2 cellular contexts compared by ENCODE assay signal in the genomic region with DNA sequence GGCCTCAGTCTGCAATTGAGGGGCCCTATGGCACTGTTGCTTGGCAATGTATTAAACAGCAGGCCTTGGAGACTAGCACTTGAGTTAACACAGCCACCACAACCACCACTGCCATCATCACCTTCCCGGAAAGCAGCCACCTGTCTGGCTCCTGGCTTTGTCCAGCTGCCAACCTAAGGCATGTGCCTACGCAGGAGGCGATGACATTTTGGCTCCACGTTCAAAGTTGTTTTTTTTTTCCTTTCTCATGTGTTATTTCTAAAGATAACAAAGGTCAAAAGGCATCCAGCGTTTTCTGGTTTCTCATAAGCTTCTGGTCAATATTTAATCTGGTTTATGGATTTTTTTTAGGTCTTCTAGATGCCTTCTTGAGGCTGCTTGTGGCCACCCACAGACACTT.
A peak's percentile ranks its signal among the peaks of the same experiment; 100 is the strongest.
TF ChIP-seq lines count a peak whose summit lies in the region.

No MANE protein-coding gene starts in this region.

TF ChIP-seq in A549, 52 proteins besides CTCF, POLR2A, EP300 and RAD21:
- TF ChIP-seq JUNB (IDR thresholded peaks at IDR 0.05), result peak; percentile 70
- no peak for TF ChIP-seq NPAS2 (CRISPR knock-in tag; IDR thresholded peaks at IDR 0.05; ENCODE audit: borderline replicate concordance)
- TF ChIP-seq, protein P1, sequence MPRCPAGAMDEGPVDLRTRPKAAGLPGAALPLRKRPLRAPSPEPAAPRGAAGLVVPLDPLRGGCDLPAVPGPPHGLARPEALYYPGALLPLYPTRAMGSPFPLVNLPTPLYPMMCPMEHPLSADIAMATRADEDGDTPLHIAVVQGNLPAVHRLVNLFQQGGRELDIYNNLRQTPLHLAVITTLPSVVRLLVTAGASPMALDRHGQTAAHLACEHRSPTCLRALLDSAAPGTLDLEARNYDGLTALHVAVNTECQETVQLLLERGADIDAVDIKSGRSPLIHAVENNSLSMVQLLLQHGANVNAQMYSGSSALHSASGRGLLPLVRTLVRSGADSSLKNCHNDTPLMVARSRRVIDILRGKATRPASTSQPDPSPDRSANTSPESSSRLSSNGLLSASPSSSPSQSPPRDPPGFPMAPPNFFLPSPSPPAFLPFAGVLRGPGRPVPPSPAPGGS (IDR thresholded peaks at IDR 0.05), result peak; percentile 44; the same call in 1 of the 3 replicates
- peak; percentile 22; the same call in 1 of the 3 replicates for TF ChIP-seq SMC3 (IDR thresholded peaks at IDR 0.05)
- peak; percentile 77 to 82 for TF ChIP-seq JUN (IDR thresholded peaks at IDR 0.05)
- no peak for TF ChIP-seq HOXB13 (CRISPR knock-in tag; IDR thresholded peaks at IDR 0.05; ENCODE audit: low read depth)
- TF ChIP-seq CEBPB (IDR thresholded peaks at IDR 0.05), result peak in 1 of 2 experiments; percentile 21; a peak in 1 of 4 replicates
- peak; percentile 75 for TF ChIP-seq GATA3 (IDR thresholded peaks at IDR 0.05; ENCODE audit: borderline replicate concordance)

TF ChIP-seq in HCT116, 20 proteins besides CTCF, POLR2A, EP300 and RAD21:
- TF ChIP-seq, protein P2, sequence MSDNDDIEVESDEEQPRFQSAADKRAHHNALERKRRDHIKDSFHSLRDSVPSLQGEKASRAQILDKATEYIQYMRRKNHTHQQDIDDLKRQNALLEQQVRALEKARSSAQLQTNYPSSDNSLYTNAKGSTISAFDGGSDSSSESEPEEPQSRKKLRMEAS (IDR thresholded peaks at IDR 0.05), result 0 out of 2 replicates have a peak, but pooled peaks have one; percentile 26
- no peak for TF ChIP-seq FOSL1 (IDR thresholded peaks at IDR 0.05; ENCODE audit: low read depth)
